In genomic region chr15:65771870-65772269, GRCh38 we compare ENCODE assay signal across 23 cellular contexts. TPM values are rescaled to one million over a fixed set of nuclear protein-coding genes. Genes with fewer than 3 reads are reported as not detected.
DNase-seq lines count a peak whose midpoint lies in the region; ATAC-seq, FAIRE-seq and TF ChIP-seq lines count a peak whose summit lies in the region.
"Had no signal": no experiment of that assay in that cellular context is flagged by ENCODE, and none has a peak within 500 bp of the region (broad histone marks: within the 10 kb centered on the region; RNA-seq: fewer than 3 reads in every experiment).

No MANE protein-coding gene starts in this region.

- H3K27ac Mint-ChIP-seq in IgD-negative memory B cell (peak overlapping the region; percentile 92 to 96 (median 94)), memory B cell (peak overlapping the region; percentile 84)
- no peak overlapping the region for H3K27ac Mint-ChIP-seq in activated naive CD4-positive, alpha-beta T cell treated with anti-CD3 and anti-CD28 coated beads for 36 hours
- H3K27ac Mint-ChIP-seq: CD4-positive, alpha-beta T cell had no signal

- no peaks in the 10 kb centered on the region for H3K36me3 ChIP-seq in stomach smooth muscle (ENCODE audit: control insufficient read depth in 2 of 2, insufficient read depth in 2 of 2, low read length in 2 of 2)

- H3K9me3 Mint-ChIP-seq in IgD-negative memory B cell = no peaks in the 10 kb centered on the region
- no peaks in the 10 kb centered on the region for H3K9me3 Mint-ChIP-seq in memory B cell
- no peaks in the 10 kb centered on the region for H3K9me3 Mint-ChIP-seq in activated naive CD4-positive, alpha-beta T cell treated with anti-CD3 and anti-CD28 coated beads for 36 hours
- H3K9me3 Mint-ChIP-seq: CD4-positive, alpha-beta T cell had no signal

- H3K4me3 ChIP-seq in stomach smooth muscle (ENCODE audit: low read length in 2 of 2) = no peak overlapping the region
- H3K4me3 ChIP-seq: GM12878, GM23248, PC-9 had no signal

- H3K4me1 Mint-ChIP-seq in IgD-negative memory B cell (peaks cover 53 to 58% (median 56%) of the 10 kb centered on the region in 3 donors), memory B cell (peaks cover 43% of the 10 kb centered on the region)
- H3K4me1 Mint-ChIP-seq in activated naive CD4-positive, alpha-beta T cell treated with anti-CD3 and anti-CD28 coated beads for 36 hours (ENCODE audit: low read depth) = peaks cover 52% of the 10 kb centered on the region

- H3K9ac ChIP-seq in stomach smooth muscle (ENCODE audit: low read length in 2 of 2) = no peak overlapping the region
- H3K9ac ChIP-seq: GM23248 had no signal

- no peaks in the 10 kb centered on the region for H3K9me3 ChIP-seq in stomach smooth muscle (ENCODE audit: control insufficient read depth in 2 of 2, low read length in 2 of 2)
- H3K9me3 ChIP-seq: Caco-2 had no signal

- DNase-seq in NOMO-1 treated with DMSO at 0.1 percent for 48 hours (lab: John Stamatoyannopoulos, UW; ENCODE audit: unreplicated experiment) = peak; percentile 14
- DNase-seq in NOMO-1 (lab: John Stamatoyannopoulos, UW; ENCODE audit: unreplicated experiment in 2 of 2) = no peak
- no peak for DNase-seq in memory B cell (ENCODE audit: low spot score in 2 of 2)
- DNase-seq in D721Med (ENCODE audit: insufficient read length, low spot score) = no peak
- no peak for DNase-seq in ACHN
- DNase-seq in activated naive CD4-positive, alpha-beta T cell treated with anti-CD3 and anti-CD28 coated beads for 36 hours = no peak
- DNase-seq: 8988T; Caco-2; CD4-positive, alpha-beta T cell; EL; GM23248; HCEC 1CT; KG1; NCI-H187; NCI-H2107; NCI-H524; PC-9; SIG-M5 had no signal

- H3K4me3 Mint-ChIP-seq in IgD-negative memory B cell = peak overlapping the region; percentile 12 to 83 (median 50)
- H3K4me3 Mint-ChIP-seq in memory B cell = peak overlapping the region; percentile 7
- H3K4me3 Mint-ChIP-seq in activated naive CD4-positive, alpha-beta T cell treated with anti-CD3 and anti-CD28 coated beads for 36 hours = no peak overlapping the region
- H3K4me3 Mint-ChIP-seq: CD4-positive, alpha-beta T cell had no signal

- intact Hi-C loops in activated naive CD4-positive, alpha-beta T cell treated with anti-CD3 and anti-CD28 coated beads for 36 hours (cut with micrococcal nuclease) = loop anchor here (5.0 kb wide), 1 partner anchor 635 kb away; no protein-coding TSS in a partner anchor

- no peaks in the 10 kb centered on the region for H3K27me3 ChIP-seq in stomach smooth muscle (ENCODE audit: control insufficient read depth in 1 of 2, insufficient read depth in 2 of 2, low read length in 2 of 2)

- peaks cover 5% of the 10 kb centered on the region for H3K4me1 ChIP-seq in stomach smooth muscle (ENCODE audit: control insufficient read depth, insufficient read depth, low read length)

- in situ Hi-C loops in ACHN (cut with HindIII; ENCODE audit: low pct_ligation_motif_present, low pct_unique_long_range_greater_than_20kb, low sequenced_read_pairs) = no loop called here

- H3K36me3 Mint-ChIP-seq in IgD-negative memory B cell (peaks cover 8% of the 10 kb centered on the region), memory B cell (peaks cover 14% of the 10 kb centered on the region)
- H3K36me3 Mint-ChIP-seq in activated naive CD4-positive, alpha-beta T cell treated with anti-CD3 and anti-CD28 coated beads for 36 hours (ENCODE audit: low read depth) = peaks cover 17% of the 10 kb centered on the region

- no peak for ATAC-seq in memory B cell (ENCODE audit: low read depth)
- ATAC-seq: GM12878 had no signal

- H3K27me3 Mint-ChIP-seq in IgD-negative memory B cell = no peaks in the 10 kb centered on the region
- no peaks in the 10 kb centered on the region for H3K27me3 Mint-ChIP-seq in memory B cell
- no peaks in the 10 kb centered on the region for H3K27me3 Mint-ChIP-seq in activated naive CD4-positive, alpha-beta T cell treated with anti-CD3 and anti-CD28 coated beads for 36 hours (ENCODE audit: low read depth)
- H3K27me3 Mint-ChIP-seq: CD4-positive, alpha-beta T cell had no signal

- FAIRE-seq in D721Med (lab: Jason Lieb, UNC) = no peak
- FAIRE-seq: GM12878, GM19239 had no signal

- CTCF ChIA-PET in activated naive CD4-positive, alpha-beta T cell treated with anti-CD3 and anti-CD28 coated beads for 36 hours (lab: Charles Lee) = no interaction called here

- TF ChIP-seq CTCF in D721Med (IDR thresholded peaks at IDR 0.05; ENCODE audit: insufficient read depth, missing control alignments) = no peak

- peak overlapping the region; percentile 46 for H3K27ac ChIP-seq in stomach smooth muscle (ENCODE audit: low read length)
- H3K27ac ChIP-seq: GM23248, PC-9, RWPE1 had no signal

RNA-seq across cellular contexts. Expression of gene DENND4A, which starts 20.2 kb away (rescaled TPM):
- 24.7 TPM for polyA plus RNA-seq in IgD-negative memory B cell
- 10 to 100 TPM; 23.9 to 24.9 TPM for total RNA-seq in activated naive CD4-positive, alpha-beta T cell treated with anti-CD3 and anti-CD28 coated beads for 36 hours
